In the genomic region with DNA sequence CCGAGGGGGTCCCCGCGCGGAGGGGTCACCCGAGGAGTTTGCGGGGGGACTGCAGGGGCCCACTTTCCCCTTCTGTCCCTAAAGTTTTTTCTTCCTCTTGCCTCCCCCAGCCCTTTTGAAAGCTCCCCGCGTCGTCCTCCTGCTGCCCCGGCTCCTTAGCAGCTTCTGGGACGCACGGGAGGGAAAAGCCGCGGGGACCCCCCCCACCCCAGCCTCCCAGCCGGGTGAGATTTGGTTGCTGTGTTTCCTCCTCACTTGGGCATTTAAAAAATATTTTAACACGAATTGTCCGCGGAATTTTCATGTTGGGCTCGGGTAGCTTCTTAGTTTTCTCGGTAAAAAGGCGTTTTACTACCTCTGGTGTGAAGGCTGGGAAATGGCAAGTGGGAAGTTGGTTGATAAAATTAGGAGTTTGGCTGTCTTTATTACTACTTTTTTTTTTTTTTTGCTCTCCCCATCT, we compare ENCODE assay signal across 8 cellular contexts. TPM values are rescaled to one million over a fixed set of nuclear protein-coding genes. Genes with fewer than 3 reads are reported as not detected.
DNase-seq lines count a peak whose midpoint lies in the region; ATAC-seq and TF ChIP-seq lines count a peak whose summit lies in the region.

No MANE protein-coding gene starts in this region.

- ATAC-seq in HG03432 (IDR thresholded peaks at IDR 0.05; ENCODE audit: unreplicated experiment): no peak

- TF ChIP-seq POLR2A in Peyer's patch (IDR thresholded peaks at IDR 0.05) (no peak), testis (IDR thresholded peaks at IDR 0.05) (no peak)

- WGBS in testis, 2 donors: 0 to 1% methylated on average over 20 to 21 of the region's 21 CpGs

- H3K9me3 ChIP-seq in Peyer's patch (no peaks in the 10 kb centered on the region), testis (no peaks in the 10 kb centered on the region)

- intact Hi-C loops in testis (cut with DNase I; ENCODE audit: low total_unique reads): no loop called here

- H3K4me3 ChIP-seq in Peyer's patch (peak overlapping the region; percentile 85 to 94 (median 88)), testis (peak overlapping the region; percentile 95 to 98)

- H3K27me3 ChIP-seq in Peyer's patch (no peaks in the 10 kb centered on the region), testis (no peaks in the 10 kb centered on the region)

- H3K4me1 ChIP-seq in Peyer's patch (peaks cover 0 to 10% (median 4%) of the 10 kb centered on the region in 4 donors), testis (peaks cover 16% of the 10 kb centered on the region)

- H3K36me3 ChIP-seq in Peyer's patch (no peaks in the 10 kb centered on the region), testis (ENCODE audit: low read depth, missing control alignments) (no peaks in the 10 kb centered on the region)

- H3K27ac ChIP-seq in Peyer's patch (peak overlapping the region; percentile 92 to 95 (median 94)), testis (peak overlapping the region; percentile 95)

- peak; percentile 52 for DNase-seq in NK-92 treated with Interleukin-12 subunit alpha and Interleukin-12 subunit beta, amount 100 ng/mL, for 24 hours (lab: John Stamatoyannopoulos, UW)
- DNase-seq in NK-92 (lab: John Stamatoyannopoulos, UW; ENCODE audit: unreplicated experiment) (no peak), Peyer's patch (peak in 2 of 3 donors; percentile 36 to 63), cerebellum (ENCODE audit: low spot score) (peak; percentile 12), lung microvascular endothelial cell (ENCODE audit: low read depth in 2 of 2) (peak; percentile 5 to 15), testis (peak; percentile 38), dedifferentiated amniotic fluid mesenchymal stem cell (ENCODE audit: extremely low spot score) (no peak)

- TF ChIP-seq CTCF in Peyer's patch (IDR thresholded peaks at IDR 0.05) (no peak), testis (IDR thresholded peaks at IDR 0.05) (no peak)

RNA-seq across cellular contexts. Expression of a gene that starts 0.6 kb away (rescaled TPM):
- total RNA-seq in Peyer's patch (10 to 100 TPM; 17.9 to 99.9 (median 26.6) TPM), cerebellum (26.0 TPM), lung microvascular endothelial cell (21.4 and 26.8 TPM in 2 replicates), testis (10 to 100 TPM; 27.6 to 32.5 TPM)
- 18.1 TPM for polyA plus RNA-seq in testis (ENCODE audit: insufficient read depth, low read depth, low replicate concordance)

Comparison
In these comparisons a context has a peak if more than half of its experiments do, and no peak if none do; other contexts are left out.
1. DNase-seq: peak in NK-92 treated with Interleukin-12 subunit alpha and Interleukin-12 subunit beta, amount 100 ng/mL, for 24 hours (single experiment), Peyer's patch (2 of 3), cerebellum (single experiment), lung microvascular endothelial cell (2 of 2) and testis (single experiment); none in NK-92 (single experiment) and dedifferentiated amniotic fluid mesenchymal stem cell (single experiment).